17 cellular contexts compared by ENCODE assay signal in the genomic region with DNA sequence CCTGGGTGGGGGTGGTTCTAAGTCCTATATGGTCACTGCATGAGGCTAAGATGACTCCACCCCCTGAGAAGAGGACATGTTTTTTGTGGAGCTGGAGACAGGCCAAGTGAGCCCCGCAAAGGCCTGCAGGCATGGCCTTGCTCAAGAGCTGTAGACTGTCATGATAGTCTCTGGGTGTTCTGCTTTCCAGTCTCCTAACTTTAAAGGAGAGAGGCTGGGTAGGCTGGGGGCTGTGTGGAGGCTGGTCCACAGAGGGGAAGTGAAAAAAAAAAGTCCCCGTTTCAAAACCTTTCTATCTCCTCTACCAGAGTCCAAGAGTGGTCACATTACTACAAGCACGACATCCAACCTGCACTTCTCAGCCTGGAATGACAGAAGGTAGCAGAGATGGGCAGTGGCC. TPM values are rescaled to one million over a fixed set of nuclear protein-coding genes. Genes with fewer than 3 reads are reported as not detected.
DNase-seq lines count a peak whose midpoint lies in the region; ATAC-seq and TF ChIP-seq lines count a peak whose summit lies in the region.
"Had no signal": no experiment of that assay in that cellular context is flagged by ENCODE, and none has a peak within 500 bp of the region (broad histone marks: within the 10 kb centered on the region; RNA-seq: fewer than 3 reads in every experiment).

No MANE protein-coding gene starts in this region.

- ATAC-seq in GM19452 (IDR thresholded peaks at IDR 0.05; ENCODE audit: unreplicated experiment) = no peak

- H3K27ac ChIP-seq in sigmoid colon (no peak overlapping the region), endodermal cell (ENCODE audit: low read depth, low read length) (no peak overlapping the region)
- H3K27ac ChIP-seq: SJSA1 had no signal

- TF ChIP-seq EP300 in sigmoid colon (IDR thresholded peaks at IDR 0.05) = no peak

- TF ChIP-seq POLR2A in NB4 (IDR thresholded peaks at IDR 0.05; ENCODE audit: extremely low read depth, insufficient read length) = no peak
- no peak for TF ChIP-seq POLR2A in sigmoid colon (IDR thresholded peaks at IDR 0.05)

- H3K4me3 ChIP-seq in NB4 (ENCODE audit: low read depth, low read length) (no peak overlapping the region), sigmoid colon (no peak overlapping the region), endodermal cell (ENCODE audit: low read length) (no peak overlapping the region)
- H3K4me3 ChIP-seq: SJSA1 had no signal

- intact Hi-C loops in sigmoid colon (cut with DNase I) = no loop called here

- H3K27me3 ChIP-seq in sigmoid colon (no peaks in the 10 kb centered on the region), endodermal cell (ENCODE audit: control insufficient read depth, insufficient read depth, low read length, poor library complexity, severe bottlenecking) (no peaks in the 10 kb centered on the region)
- H3K27me3 ChIP-seq: SJSA1 had no signal

- no peak overlapping the region for H3K4me3 Mint-ChIP-seq in endodermal cell
- H3K4me3 Mint-ChIP-seq: CD14-positive monocyte, HFFc6 had no signal

- TF ChIP-seq CTCF in NB4 (IDR thresholded peaks at IDR 0.05; ENCODE audit: low read depth, low read length) (no peak), sigmoid colon (IDR thresholded peaks at IDR 0.05) (no peak), endodermal cell (conservative IDR thresholded peaks at IDR 0.05) (no peak)

- DNase-seq in EL (peak; percentile 13), NB4 (ENCODE audit: low read depth) (peak; percentile 16), SKM-1 treated with dmso at 0.1 percent for 144 hours (lab: John Stamatoyannopoulos, UW; ENCODE audit: unreplicated experiment) (peak; percentile 34), sigmoid colon (peak; percentile 57), endodermal cell (no peak)
- no peak for DNase-seq in stimulated activated CD4-positive, alpha-beta T cell treated with anti-CD3 and anti-CD28 coated beads, Interleukin-4, amount 100 ng/mL, for 4 hours
- DNase-seq: COR-L47, DMS153, HFFc6, NCI-H2107, NCI-H2227 treated with DMSO at 0.1 percent for 48 hours, NCI-H524, OCI-M1 had no signal

- H3K4me1 ChIP-seq in sigmoid colon (peaks cover 0 to 17% (median 11%) of the 10 kb centered on the region in 4 donors), endodermal cell (ENCODE audit: control insufficient read depth, insufficient read depth, low read length) (no peaks in the 10 kb centered on the region)

- H3K36me3 Mint-ChIP-seq in endodermal cell (ENCODE audit: low read depth) = peaks cover 76% of the 10 kb centered on the region

- H3K9ac ChIP-seq in endodermal cell (ENCODE audit: extremely low read depth, low read length, poor library complexity, severe bottlenecking) = no peak overlapping the region

- H3K4me1 Mint-ChIP-seq in endodermal cell = peaks cover 22% of the 10 kb centered on the region

- 82 to 87% methylated on average over 3 of the region's 3 CpGs for WGBS in sigmoid colon, 2 donors
- WGBS in endodermal cell (ENCODE audit: insufficient coverage in 1 of 2, insufficient read length in 1 of 2), 2 experiments = 83 to 93% methylated on average over 1 to 3 of the region's 3 CpGs

- H3K27me3 Mint-ChIP-seq in endodermal cell (ENCODE audit: insufficient read depth) = no peaks in the 10 kb centered on the region

- H3K9me3 ChIP-seq in sigmoid colon = no peaks in the 10 kb centered on the region
- H3K9me3 ChIP-seq in endodermal cell (ENCODE audit: control insufficient read depth, low read length) = peaks cover 6% of the 10 kb centered on the region
- H3K9me3 ChIP-seq: SJSA1 had no signal

- H3K9me3 Mint-ChIP-seq in endodermal cell = peaks cover 2% of the 10 kb centered on the region
- H3K9me3 Mint-ChIP-seq: HFFc6 had no signal

- H3K36me3 ChIP-seq in sigmoid colon (no peaks in the 10 kb centered on the region), endodermal cell (ENCODE audit: control insufficient read depth, insufficient read depth, low read length) (peaks cover 85% of the 10 kb centered on the region)
- H3K36me3 ChIP-seq: SJSA1 had no signal

- H3K27ac Mint-ChIP-seq in endodermal cell = no peak overlapping the region
- H3K27ac Mint-ChIP-seq: HFFc6 had no signal

RNA-seq across cellular contexts. Expression of a gene that starts 27.1 kb away (rescaled TPM):
- 1 to 10 TPM in 3 of 4 donors, not detected in 1; 2.5 to 5.0 (median 3.8) TPM for total RNA-seq in sigmoid colon
- polyA plus RNA-seq in sigmoid colon = 1 to 10 TPM; 1.8 to 6.6 (median 3.5) TPM
- 10 to 100 TPM; 16.4 to 39.7 TPM for total RNA-seq in endodermal cell
- polyA plus RNA-seq in endodermal cell (2013, experiment 1 of 2) = 3.0 TPM
- polyA plus RNA-seq in endodermal cell (2013, experiment 2 of 2) = 4.4 TPM
- total RNA-seq: LHCN-M2 had no signal

Comparison
In these comparisons a context has a peak if more than half of its experiments do, and no peak if none do; other contexts are left out.
1. DNase-seq: peak in EL (single experiment), NB4 (single experiment), SKM-1 treated with dmso at 0.1 percent for 144 hours (single experiment) and sigmoid colon (single experiment); none in endodermal cell (single experiment) and stimulated activated CD4-positive, alpha-beta T cell treated with anti-CD3 and anti-CD28 coated beads, Interleukin-4, amount 100 ng/mL, for 4 hours (0 of 2).